Comparison of ENCODE assay signal across 1 cellular context in genomic region chr14:64915797-64916196, GRCh38.
TF ChIP-seq lines count a peak whose summit lies in the region.

No MANE protein-coding gene starts in this region.

TF ChIP-seq in endothelial cell of umbilical vein, 7 proteins besides CTCF, POLR2A, EP300 and RAD21 (continued from another document):
- TF ChIP-seq MAX (IDR thresholded peaks at IDR 0.05; ENCODE audit: insufficient read depth, insufficient read length) (no peak), JUN (IDR thresholded peaks at IDR 0.05; ENCODE audit: borderline replicate concordance, insufficient read depth, insufficient read length, low read depth) (no peak), GATA2 (IDR thresholded peaks at IDR 0.05; ENCODE audit: insufficient read depth, insufficient read length, low read depth, low read length) (no peak), FOS (IDR thresholded peaks at IDR 0.05; ENCODE audit: borderline replicate concordance, insufficient read depth, low read length) (no peak), EZH2 (IDR thresholded peaks at IDR 0.05; ENCODE audit: borderline replicate concordance, low read depth, low read length, severe bottlenecking) (no peak)
TF ChIP-seq in endothelial cell of umbilical vein: peak in this region for 0.
